Comparison of ENCODE assay signal across 18 cellular contexts in the genomic region with DNA sequence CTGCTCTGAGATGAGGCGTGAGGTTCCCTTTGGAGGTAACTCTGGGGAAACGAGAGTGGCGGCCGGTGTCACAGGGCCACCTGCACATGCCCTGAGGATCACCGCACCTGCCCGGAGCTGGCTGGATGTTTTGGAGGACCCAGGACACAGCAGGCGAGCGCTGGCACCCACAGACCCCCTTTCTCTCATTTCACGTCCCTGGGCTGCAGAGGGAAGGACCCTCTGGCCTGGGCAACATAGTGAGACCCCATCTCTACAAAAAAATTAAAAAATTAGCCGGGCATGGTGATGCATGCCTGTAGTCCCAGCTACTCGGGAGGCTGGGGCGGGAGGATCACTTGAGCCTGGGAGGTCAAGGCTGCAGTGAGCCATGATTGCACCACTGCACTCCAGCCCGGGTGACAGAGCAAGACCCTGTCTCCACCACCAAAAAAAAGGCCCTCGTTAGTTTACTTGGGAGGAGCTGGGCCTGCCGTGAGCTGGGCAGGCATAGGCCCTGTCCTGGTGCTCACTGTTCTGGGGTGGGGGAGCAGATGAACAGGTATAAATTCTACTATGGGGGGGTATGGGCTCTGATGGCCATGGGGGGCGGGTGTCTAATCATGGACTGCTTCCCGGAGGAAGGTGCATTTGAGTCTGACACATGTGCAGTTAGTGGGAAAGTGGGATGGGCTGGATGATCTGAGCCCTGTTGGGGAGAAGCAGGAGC.
"Had no signal": no experiment of that assay in that cellular context is flagged by ENCODE, and none has a peak within 500 bp of the region (broad histone marks: within the 10 kb centered on the region; RNA-seq: fewer than 3 reads in every experiment).

No MANE protein-coding gene starts in this region.

- DNase-seq: activated CD4-positive, CD25-positive, alpha-beta regulatory T cell; activated gamma-delta T cell treated with Interleukin-2 at 50 U/mL for 16 hours; activated naive CD8-positive, alpha-beta T cell treated with anti-CD3 and anti-CD28 coated beads for 36 hours; activated T-cell treated with anti-CD3 and anti-CD28 coated beads for 4 hours; activated T-cell treated with anti-CD3 and anti-CD28 coated beads, Interleukin-2, amount 50 U/mL, for 48 hours; brain microvascular endothelial cell; KG1; NCI-H1930; NCI-H2227 treated with DMSO at 0.1 percent for 48 hours; NCI-H446 treated with DMSO at 0.1 percent for 48 hours; NCI-H748 treated with DMSO at 0.1 percent for 48 hours; T-cell; T1000 had no signal

- H3K4me3 Mint-ChIP-seq: activated naive CD4-positive, alpha-beta T cell treated with anti-CD3 and anti-CD28 coated beads, Interleukin-2, amount 10 ng/mL, durations not matched to agents 7 days and 5 days; activated naive CD8-positive, alpha-beta T cell treated with anti-CD3 and anti-CD28 coated beads for 36 hours; activated T-helper 17 cell treated with anti-CD3 and anti-CD28 coated beads, Interleukin-2, amount 50 U/mL, for 72 hours; T-cell had no signal

- H2AFZ ChIP-seq: PC-9 had no signal

- H3K9me3 Mint-ChIP-seq: activated T-helper 17 cell treated with anti-CD3 and anti-CD28 coated beads, Interleukin-2, amount 50 U/mL, for 72 hours had no signal

- H3K27ac Mint-ChIP-seq: activated naive CD4-positive, alpha-beta T cell treated with anti-CD3 and anti-CD28 coated beads, Interleukin-2, amount 10 ng/mL, durations not matched to agents 7 days and 5 days; activated naive CD8-positive, alpha-beta T cell treated with anti-CD3 and anti-CD28 coated beads for 36 hours; activated T-helper 17 cell treated with anti-CD3 and anti-CD28 coated beads, Interleukin-2, amount 50 U/mL, for 72 hours had no signal

- H3K36me3 ChIP-seq: brain microvascular endothelial cell, cardiac muscle cell had no signal

- ATAC-seq: activated T-helper 17 cell treated with anti-CD3 and anti-CD28 coated beads, Interleukin-2, amount 50 U/mL, for 72 hours; T-cell had no signal

- H3K27me3 ChIP-seq: brain microvascular endothelial cell, cardiac muscle cell had no signal

- H3K4me3 ChIP-seq: cardiac muscle cell, PC-9, SK-N-MC had no signal

- H3K27ac ChIP-seq: brain microvascular endothelial cell, cardiac muscle cell, PC-9, SK-N-MC had no signal

- H3K36me3 Mint-ChIP-seq: activated naive CD4-positive, alpha-beta T cell treated with anti-CD3 and anti-CD28 coated beads, Interleukin-2, amount 10 ng/mL, durations not matched to agents 7 days and 5 days; activated naive CD8-positive, alpha-beta T cell treated with anti-CD3 and anti-CD28 coated beads for 36 hours; T-cell had no signal

- H3K4me2 ChIP-seq: PC-9 had no signal
